In genomic region chr6:1131285-1132079, GRCh38 we compare ENCODE assay signal across 10 cellular contexts.
DNase-seq lines count a peak whose midpoint lies in the region; ATAC-seq and TF ChIP-seq lines count a peak whose summit lies in the region.
"Had no signal": no experiment of that assay in that cellular context is flagged by ENCODE, and none has a peak within 500 bp of the region (broad histone marks: within the 10 kb centered on the region; RNA-seq: fewer than 3 reads in every experiment).

No MANE protein-coding gene starts in this region.

- no peak overlapping the region for H3K27ac ChIP-seq in CD8-positive, alpha-beta memory T cell (ENCODE audit: low read depth, low read length)

- CTCF ChIA-PET in CD8-positive, alpha-beta memory T cell (lab: Charles Lee), result no interaction called here
- CTCF ChIA-PET in activated CD4-positive, alpha-beta memory T cell treated with anti-CD3 and anti-CD28 coated beads for 36 hours (lab: Charles Lee), result no interaction called here

- DNase-seq in ELR (ENCODE audit: low read depth), result peak; percentile 79
- DNase-seq in SK-MEL-5 (ENCODE audit: low read depth, low spot score), result peak; percentile 86
- DNase-seq in glutamatergic neuron, result no peak
- DNase-seq in skeletal muscle cell (ENCODE audit: low read depth), result peak; percentile 61
- DNase-seq in CD8-positive, alpha-beta memory T cell, result no peak
- no peak for DNase-seq in activated T-cell treated with anti-CD3 and anti-CD28 coated beads for 4 hours
- DNase-seq in activated CD4-positive, alpha-beta memory T cell treated with anti-CD3 and anti-CD28 coated beads for 36 hours, result no peak
- no peak for DNase-seq in omental fat pad (ENCODE audit: low spot score)
- DNase-seq: hippocampal formation, OCI-M1 had no signal

- no peak for ATAC-seq in omental fat pad (ENCODE audit: low FRiP score)

- no peak overlapping the region for H3K4me3 ChIP-seq in skeletal muscle cell (ENCODE audit: low read depth, low read length)
- H3K4me3 ChIP-seq in CD8-positive, alpha-beta memory T cell (ENCODE audit: low read length), result no peak overlapping the region

- peaks cover 14% of the 10 kb centered on the region for H3K4me1 Mint-ChIP-seq in glutamatergic neuron (ENCODE audit: low read depth, unreplicated experiment)
- H3K4me1 Mint-ChIP-seq in CD8-positive, alpha-beta memory T cell, result peaks cover 0 to 9% (median 5%) of the 10 kb centered on the region in 3 donors
- peaks cover 3% of the 10 kb centered on the region for H3K4me1 Mint-ChIP-seq in activated CD4-positive, alpha-beta memory T cell treated with anti-CD3 and anti-CD28 coated beads for 36 hours (ENCODE audit: low read depth)

- POLR2A ChIA-PET in CD8-positive, alpha-beta memory T cell (lab: Charles Lee), result no interaction called here
- POLR2A ChIA-PET in activated CD4-positive, alpha-beta memory T cell treated with anti-CD3 and anti-CD28 coated beads for 36 hours (lab: Charles Lee), result no interaction called here

- TF ChIP-seq CTCF in glutamatergic neuron (IDR thresholded peaks at IDR 0.05; ENCODE audit: partially characterized antibody, unreplicated experiment) (no peak), omental fat pad (IDR thresholded peaks at IDR 0.05) (no peak)

- no peaks in the 10 kb centered on the region for H3K36me3 ChIP-seq in CD8-positive, alpha-beta memory T cell (ENCODE audit: insufficient read depth, low read length)

- in situ Hi-C loops in SK-MEL-5 (cut with HindIII; ENCODE audit: low pct_unique_long_range_greater_than_20kb, low sequenced_read_pairs), result no loop called here

- intact Hi-C loops in activated CD4-positive, alpha-beta memory T cell treated with anti-CD3 and anti-CD28 coated beads for 36 hours (cut with micrococcal nuclease), result no loop called here

- peaks cover 3% of the 10 kb centered on the region for H3K27me3 Mint-ChIP-seq in glutamatergic neuron (ENCODE audit: unreplicated experiment)
- H3K27me3 Mint-ChIP-seq in CD8-positive, alpha-beta memory T cell, result peaks cover 1 to 22% of the 10 kb centered on the region in 2 donors
- H3K27me3 Mint-ChIP-seq in activated CD4-positive, alpha-beta memory T cell treated with anti-CD3 and anti-CD28 coated beads for 36 hours, result peaks cover 3% of the 10 kb centered on the region

- no peaks in the 10 kb centered on the region for H3K9me3 Mint-ChIP-seq in glutamatergic neuron (ENCODE audit: unreplicated experiment)
- peaks cover 0 to 1% (median 0%) of the 10 kb centered on the region in 5 donors for H3K9me3 Mint-ChIP-seq in CD8-positive, alpha-beta memory T cell
- H3K9me3 Mint-ChIP-seq in activated CD4-positive, alpha-beta memory T cell treated with anti-CD3 and anti-CD28 coated beads for 36 hours, result no peaks in the 10 kb centered on the region

- H3K27ac Mint-ChIP-seq in glutamatergic neuron (ENCODE audit: unreplicated experiment), result peak overlapping the region; percentile 7
- H3K27ac Mint-ChIP-seq in CD8-positive, alpha-beta memory T cell, result no peak overlapping the region
- no peak overlapping the region for H3K27ac Mint-ChIP-seq in activated CD4-positive, alpha-beta memory T cell treated with anti-CD3 and anti-CD28 coated beads for 36 hours

- no peaks in the 10 kb centered on the region for H3K36me3 Mint-ChIP-seq in glutamatergic neuron (ENCODE audit: unreplicated experiment)
- H3K36me3 Mint-ChIP-seq in CD8-positive, alpha-beta memory T cell, result no peaks in the 10 kb centered on the region
- no peaks in the 10 kb centered on the region for H3K36me3 Mint-ChIP-seq in activated CD4-positive, alpha-beta memory T cell treated with anti-CD3 and anti-CD28 coated beads for 36 hours

- H3K4me3 Mint-ChIP-seq in glutamatergic neuron (ENCODE audit: unreplicated experiment), result peak overlapping the region; percentile 53
- no peak overlapping the region for H3K4me3 Mint-ChIP-seq in CD8-positive, alpha-beta memory T cell
- no peak overlapping the region for H3K4me3 Mint-ChIP-seq in activated CD4-positive, alpha-beta memory T cell treated with anti-CD3 and anti-CD28 coated beads for 36 hours

- H3K9me3 ChIP-seq in CD8-positive, alpha-beta memory T cell (ENCODE audit: low read length), result no peaks in the 10 kb centered on the region

- H3K4me1 ChIP-seq in CD8-positive, alpha-beta memory T cell (ENCODE audit: insufficient read depth, low read length), result no peaks in the 10 kb centered on the region

- H3K27me3 ChIP-seq in CD8-positive, alpha-beta memory T cell (ENCODE audit: insufficient read depth, low read length, poor library complexity, severe bottlenecking), result no peaks in the 10 kb centered on the region

Comparison
In these comparisons a context has a peak if more than half of its experiments do, and no peak if none do; other contexts are left out.
1. DNase-seq: peak in ELR (single experiment), SK-MEL-5 (single experiment) and skeletal muscle cell (single experiment); none in glutamatergic neuron (single experiment), CD8-positive, alpha-beta memory T cell (0 of 5), activated T-cell treated with anti-CD3 and anti-CD28 coated beads for 4 hours (single experiment), activated CD4-positive, alpha-beta memory T cell treated with anti-CD3 and anti-CD28 coated beads for 36 hours (single experiment) and omental fat pad (single experiment).